Comparison of ENCODE assay signal across 19 cellular contexts in genomic region chr6:48281217-48281616, GRCh38.
DNase-seq lines count a peak whose midpoint lies in the region; FAIRE-seq and TF ChIP-seq lines count a peak whose summit lies in the region.
"Had no signal": no experiment of that assay in that cellular context is flagged by ENCODE, and none has a peak within 500 bp of the region (broad histone marks: within the 10 kb centered on the region; RNA-seq: fewer than 3 reads in every experiment).

No MANE protein-coding gene starts in this region.

- no peaks in the 10 kb centered on the region for H3K79me2 ChIP-seq in endothelial cell of umbilical vein (ENCODE audit: control insufficient read depth, insufficient read depth, low read length)

- H3K4me1 ChIP-seq in BLaER1 = peaks cover 21% of the 10 kb centered on the region
- peaks cover 5% of the 10 kb centered on the region for H3K4me1 ChIP-seq in endothelial cell of umbilical vein (ENCODE audit: control insufficient read depth, extremely low read depth, insufficient read depth, low read length)
- H3K4me1 ChIP-seq: BE2C, Caco-2 had no signal

- no peak for FAIRE-seq in endothelial cell of umbilical vein (lab: Jason Lieb, UNC)
- FAIRE-seq: G401.6, GM12892, H1 had no signal

- no peaks in the 10 kb centered on the region for H3K9me3 ChIP-seq in BLaER1
- no peaks in the 10 kb centered on the region for H3K9me3 ChIP-seq in endothelial cell of umbilical vein (replicated peaks; ENCODE audit: control insufficient read depth, insufficient read depth, low read length)
- H3K9me3 ChIP-seq: BE2C, Caco-2 had no signal

- intact Hi-C loops in endothelial cell of umbilical vein (cut with micrococcal nuclease) = no loop called here
- intact Hi-C loops in activated T-helper 1 cell treated with anti-CD3 and anti-CD28 coated beads, Interleukin-12 subunit alpha, Interleukin-12 subunit beta, Interleukin-2, Interleukin-4 antibody, amounts not matched to agents 30 ng/mL and 10 ng/mL and 1 ng/mL, durations not matched to agents 14 hours and 24 hours and 36 hours (cut with micrococcal nuclease) = no loop called here

- H3K9me1 ChIP-seq in endothelial cell of umbilical vein (replicated peaks; ENCODE audit: control insufficient read depth, extremely low read depth, insufficient read depth, low read length) = no peaks in the 10 kb centered on the region

- H4K20me1 ChIP-seq in BLaER1 (no peaks in the 10 kb centered on the region), endothelial cell of umbilical vein (replicated peaks; ENCODE audit: control insufficient read depth, extremely low read depth, insufficient read depth, low read length) (no peaks in the 10 kb centered on the region)

- H3K36me3 ChIP-seq in BLaER1 = no peaks in the 10 kb centered on the region
- H3K36me3 ChIP-seq in endothelial cell of umbilical vein (ENCODE audit: control insufficient read depth in 2 of 2, extremely low read depth in 1 of 2, insufficient read depth in 2 of 2, low read length in 2 of 2) = no peaks in the 10 kb centered on the region
- H3K36me3 ChIP-seq: BE2C had no signal

- no peak for TF ChIP-seq CTCF in endothelial cell of umbilical vein (IDR thresholded peaks at IDR 0.05; ENCODE audit: extremely low read depth in 1 of 2, insufficient read depth in 1 of 2, low read depth in 1 of 2, low read length in 2 of 2)

- no peaks in the 10 kb centered on the region for H3K4me1 Mint-ChIP-seq in activated T-helper 1 cell treated with anti-CD3 and anti-CD28 coated beads, Interleukin-12 subunit alpha, Interleukin-12 subunit beta, Interleukin-2, Interleukin-4 antibody, amounts not matched to agents 30 ng/mL and 10 ng/mL and 1 ng/mL, durations not matched to agents 14 hours and 24 hours and 36 hours (ENCODE audit: low read depth)
- H3K4me1 Mint-ChIP-seq: CD4-positive, CD25-positive, alpha-beta regulatory T cell had no signal

- H3K9ac ChIP-seq in BLaER1 (no peak overlapping the region), endothelial cell of umbilical vein (replicated peaks; ENCODE audit: extremely low read depth, insufficient read depth, low read length) (no peak overlapping the region)

- no TSS peak for BruUV-seq in endothelial cell of umbilical vein (replicated peaks; lab: Mats Ljungman, UMichigan)

- H3K27ac ChIP-seq in BLaER1 = no peak overlapping the region
- H3K27ac ChIP-seq in endothelial cell of umbilical vein (ENCODE audit: insufficient read depth, low read depth, low read length) = no peak overlapping the region
- H3K27ac ChIP-seq: C4-2B had no signal

- CTCF ChIA-PET in endothelial cell of umbilical vein (lab: Charles Lee) = no interaction called here

- no peaks in the 10 kb centered on the region for H3K36me3 Mint-ChIP-seq in activated T-helper 1 cell treated with anti-CD3 and anti-CD28 coated beads, Interleukin-12 subunit alpha, Interleukin-12 subunit beta, Interleukin-2, Interleukin-4 antibody, amounts not matched to agents 30 ng/mL and 10 ng/mL and 1 ng/mL, durations not matched to agents 14 hours and 24 hours and 36 hours (ENCODE audit: low read depth)
- H3K36me3 Mint-ChIP-seq: CD4-positive, CD25-positive, alpha-beta regulatory T cell; CD8-positive, alpha-beta T cell had no signal

- H3K4me2 ChIP-seq in BLaER1 (peak overlapping the region; percentile 20; the same call in 1 of the 2 replicates), endothelial cell of umbilical vein (ENCODE audit: insufficient read depth, low read length) (peak overlapping the region; percentile 25)

- H3K4me3 ChIP-seq in BLaER1 (no peak overlapping the region), endothelial cell of umbilical vein (replicated peaks in 1 of 3; ENCODE audit: insufficient read depth in 1 of 3, low read depth in 1 of 3, low read length in 3 of 3) (no peak overlapping the region)

- no peak overlapping the region for H3K27ac Mint-ChIP-seq in activated T-helper 1 cell treated with anti-CD3 and anti-CD28 coated beads, Interleukin-12 subunit alpha, Interleukin-12 subunit beta, Interleukin-2, Interleukin-4 antibody, amounts not matched to agents 30 ng/mL and 10 ng/mL and 1 ng/mL, durations not matched to agents 14 hours and 24 hours and 36 hours
- H3K27ac Mint-ChIP-seq: CD4-positive, CD25-positive, alpha-beta regulatory T cell; CD8-positive, alpha-beta T cell had no signal

- H2AFZ ChIP-seq in endothelial cell of umbilical vein (ENCODE audit: low read depth, low read length) = no peak overlapping the region

- peak; percentile 7 for DNase-seq in M059J (ENCODE audit: low read depth)
- peak; percentile 45 for DNase-seq in endothelial cell of umbilical vein (ENCODE audit: low read depth, low spot score)
- no peak for DNase-seq in GOT3 (lab: John Stamatoyannopoulos, UW)
- DNase-seq in activated CD4-positive, alpha-beta T cell treated with anti-CD3 and anti-CD28 coated beads for 48 hours = no peak
- no peak for DNase-seq in activated T-helper 1 cell treated with anti-CD3 and anti-CD28 coated beads, Interleukin-12 subunit alpha, Interleukin-12 subunit beta, Interleukin-2, Interleukin-4 antibody, amounts not matched to agents 30 ng/mL and 10 ng/mL and 1 ng/mL, durations not matched to agents 14 hours and 24 hours and 36 hours (ENCODE audit: low spot score)
- DNase-seq: AML-193; BE2C; Caco-2; CD4-positive, CD25-positive, alpha-beta regulatory T cell; CD8-positive, alpha-beta T cell; DMS153; DND-41; H7; HCEC 1CT had no signal

- H3K9me3 Mint-ChIP-seq in activated T-helper 1 cell treated with anti-CD3 and anti-CD28 coated beads, Interleukin-12 subunit alpha, Interleukin-12 subunit beta, Interleukin-2, Interleukin-4 antibody, amounts not matched to agents 30 ng/mL and 10 ng/mL and 1 ng/mL, durations not matched to agents 14 hours and 24 hours and 36 hours = no peaks in the 10 kb centered on the region

- dilution Hi-C loops in endothelial cell of umbilical vein (cut with MboI; ENCODE audit: extremely low pct_ligation_motif_present, low sequenced_read_pairs) = no loop called here

- no peak for TF ChIP-seq POLR2A in endothelial cell of umbilical vein (IDR thresholded peaks at IDR 0.05; ENCODE audit: low read depth, low read length)

- H3K27me3 ChIP-seq in BLaER1 (no peaks in the 10 kb centered on the region), endothelial cell of umbilical vein (ENCODE audit: control insufficient read depth in 2 of 2, insufficient read depth in 2 of 2, low read length in 2 of 2) (no peaks in the 10 kb centered on the region)
- H3K27me3 ChIP-seq: BE2C had no signal

- POLR2A ChIA-PET in endothelial cell of umbilical vein (lab: Charles Lee) = no interaction called here

- H3K4me3 Mint-ChIP-seq in activated T-helper 1 cell treated with anti-CD3 and anti-CD28 coated beads, Interleukin-12 subunit alpha, Interleukin-12 subunit beta, Interleukin-2, Interleukin-4 antibody, amounts not matched to agents 30 ng/mL and 10 ng/mL and 1 ng/mL, durations not matched to agents 14 hours and 24 hours and 36 hours = no peak overlapping the region
- H3K4me3 Mint-ChIP-seq: CD4-positive, CD25-positive, alpha-beta regulatory T cell; CD8-positive, alpha-beta T cell had no signal

- H3K27me3 Mint-ChIP-seq in activated T-helper 1 cell treated with anti-CD3 and anti-CD28 coated beads, Interleukin-12 subunit alpha, Interleukin-12 subunit beta, Interleukin-2, Interleukin-4 antibody, amounts not matched to agents 30 ng/mL and 10 ng/mL and 1 ng/mL, durations not matched to agents 14 hours and 24 hours and 36 hours (ENCODE audit: insufficient read depth) = no peaks in the 10 kb centered on the region
- H3K27me3 Mint-ChIP-seq: CD4-positive, CD25-positive, alpha-beta regulatory T cell had no signal

TF ChIP-seq in endothelial cell of umbilical vein, 7 proteins besides CTCF, POLR2A, EP300 and RAD21:
- no peak for TF ChIP-seq MYC (IDR thresholded peaks at IDR 0.05; ENCODE audit: low read depth, low read length)
- TF ChIP-seq FOS (IDR thresholded peaks at IDR 0.05; ENCODE audit: borderline replicate concordance, insufficient read depth, low read length) = no peak
- TF ChIP-seq POLR2AphosphoS5 (IDR thresholded peaks at IDR 0.05; ENCODE audit: insufficient read depth, low read depth, low read length) = no peak
- no peak for TF ChIP-seq EZH2 (IDR thresholded peaks at IDR 0.05; ENCODE audit: borderline replicate concordance, low read depth, low read length, severe bottlenecking)
- no peak for TF ChIP-seq MAX (IDR thresholded peaks at IDR 0.05; ENCODE audit: insufficient read depth, insufficient read length)
- TF ChIP-seq GATA2 (IDR thresholded peaks at IDR 0.05; ENCODE audit: insufficient read depth, insufficient read length, low read depth, low read length) = no peak
- no peak for TF ChIP-seq JUN (IDR thresholded peaks at IDR 0.05; ENCODE audit: borderline replicate concordance, insufficient read depth, insufficient read length, low read depth)

Comparison
In these comparisons a context has a peak if more than half of its experiments do, and no peak if none do; other contexts are left out.
1. DNase-seq: peak in M059J (single experiment) and endothelial cell of umbilical vein (single experiment); none in GOT3 (single experiment), activated CD4-positive, alpha-beta T cell treated with anti-CD3 and anti-CD28 coated beads for 48 hours (single experiment) and activated T-helper 1 cell treated with anti-CD3 and anti-CD28 coated beads, Interleukin-12 subunit alpha, Interleukin-12 subunit beta, Interleukin-2, Interleukin-4 antibody, amounts not matched to agents 30 ng/mL and 10 ng/mL and 1 ng/mL, durations not matched to agents 14 hours and 24 hours and 36 hours (single experiment).